Comparison of ENCODE assay signal across 8 cellular contexts in the genomic region with DNA sequence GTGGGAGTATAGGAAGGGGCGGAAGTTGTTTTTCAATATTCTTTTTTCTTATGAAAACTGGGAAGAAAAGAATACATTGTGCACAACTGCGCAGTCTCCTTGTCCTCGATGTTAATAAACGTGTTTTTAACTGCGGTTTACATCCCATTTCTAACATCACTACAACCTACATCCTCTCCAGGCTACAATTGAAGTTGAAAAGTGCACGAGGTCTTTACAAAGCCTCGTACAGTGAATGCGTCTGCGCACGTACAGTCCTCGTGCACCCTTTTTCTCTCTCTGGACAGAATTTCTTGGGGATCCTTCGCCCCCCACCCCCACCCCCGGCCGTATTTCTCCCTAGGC.
A peak's percentile ranks its signal among the peaks of the same experiment; 100 is the strongest.
DNase-seq lines count a peak whose midpoint lies in the region; ATAC-seq and TF ChIP-seq lines count a peak whose summit lies in the region.

No MANE protein-coding gene starts in this region.

- peaks cover 44 to 63% (median 58%) of the 10 kb centered on the region in 5 donors for H3K27me3 Mint-ChIP-seq in naive thymus-derived CD4-positive, alpha-beta T cell

- H3K36me3 ChIP-seq in naive thymus-derived CD4-positive, alpha-beta T cell (ENCODE audit: control insufficient read depth in 2 of 3, insufficient read depth in 3 of 3, low read length in 3 of 3): no peaks in the 10 kb centered on the region
- no peaks in the 10 kb centered on the region for H3K36me3 ChIP-seq in vagina

- H3K4me3 Mint-ChIP-seq in naive thymus-derived CD4-positive, alpha-beta T cell: peak overlapping the region; percentile 61 to 88 (median 82)

- TF ChIP-seq POLR2A in vagina (IDR thresholded peaks at IDR 0.05): no peak

- POLR2A ChIA-PET in naive thymus-derived CD4-positive, alpha-beta T cell (lab: Charles Lee): no interaction called here

- no peak overlapping the region for H3K27ac ChIP-seq in right cardiac atrium (ENCODE audit: low read length)
- H3K27ac ChIP-seq in dorsolateral prefrontal cortex: no peak overlapping the region
- H3K27ac ChIP-seq in naive thymus-derived CD4-positive, alpha-beta T cell (ENCODE audit: low read depth, low read length): no peak overlapping the region
- peak overlapping the region; percentile 63 for H3K27ac ChIP-seq in vagina

- H3K9me3 ChIP-seq in right cardiac atrium (ENCODE audit: control insufficient read depth, low read length): no peaks in the 10 kb centered on the region
- H3K9me3 ChIP-seq in naive thymus-derived CD4-positive, alpha-beta T cell (ENCODE audit: control insufficient read depth in 2 of 3, low read length in 3 of 3): no peaks in the 10 kb centered on the region
- no peaks in the 10 kb centered on the region for H3K9me3 ChIP-seq in vagina

- no peaks in the 10 kb centered on the region for H3K4me1 ChIP-seq in right cardiac atrium (ENCODE audit: control insufficient read depth, insufficient read depth, low read length)
- peaks cover 4 to 6% of the 10 kb centered on the region in 2 donors for H3K4me1 ChIP-seq in naive thymus-derived CD4-positive, alpha-beta T cell (ENCODE audit: control insufficient read depth in 2 of 2, insufficient read depth in 2 of 2, low read length in 2 of 2)
- H3K4me1 ChIP-seq in vagina: peaks cover 12% of the 10 kb centered on the region

- peaks cover 0 to 3% (median 0%) of the 10 kb centered on the region in 11 donors for H3K9me3 Mint-ChIP-seq in naive thymus-derived CD4-positive, alpha-beta T cell

- DNase-seq in right cardiac atrium (no peak), Right ventricle myocardium inferior (ENCODE audit: missing footprints) (no peak), dorsolateral prefrontal cortex (no peak), vagina (ENCODE audit: extremely low spot score in 2 of 2) (no peak), GM03348 (ENCODE audit: low spot score) (no peak)
- DNase-seq in naive thymus-derived CD4-positive, alpha-beta T cell: no peak

- peaks cover 7 to 21% (median 11%) of the 10 kb centered on the region in 7 donors for H3K4me1 Mint-ChIP-seq in naive thymus-derived CD4-positive, alpha-beta T cell

- CTCF ChIA-PET in naive thymus-derived CD4-positive, alpha-beta T cell (lab: Charles Lee): interaction anchor here (0.6 to 1.0 kb wide), 3 partner anchors 10 to 1311 kb away, joined by 3 to 4 read pairs (median 3); no protein-coding TSS in a partner anchor

- peaks cover 0 to 5% (median 0%) of the 10 kb centered on the region in 5 donors for H3K36me3 Mint-ChIP-seq in naive thymus-derived CD4-positive, alpha-beta T cell

- H3K27me3 ChIP-seq in right cardiac atrium (ENCODE audit: control insufficient read depth, insufficient read depth) (no peaks in the 10 kb centered on the region), dorsolateral prefrontal cortex (peaks cover 0 to 28% (median 2%) of the 10 kb centered on the region in 45 donors), vagina (no peaks in the 10 kb centered on the region)
- H3K27me3 ChIP-seq in naive thymus-derived CD4-positive, alpha-beta T cell (ENCODE audit: control insufficient read depth in 2 of 2, insufficient read depth in 2 of 2, low read length in 2 of 2): peaks cover 2 to 3% of the 10 kb centered on the region in 2 donors

- H3K27ac Mint-ChIP-seq in naive thymus-derived CD4-positive, alpha-beta T cell: no peak overlapping the region

- 35% methylated on average over 14 of the region's 14 CpGs for WGBS in right cardiac atrium

- peak overlapping the region; percentile 44 for H3K4me3 ChIP-seq in right cardiac atrium (ENCODE audit: low read length)
- peak overlapping the region in 57 of 59 donors; percentile 22 to 72 (median 52) for H3K4me3 ChIP-seq in dorsolateral prefrontal cortex
- peak overlapping the region; percentile 44 for H3K4me3 ChIP-seq in naive thymus-derived CD4-positive, alpha-beta T cell (ENCODE audit: low read length)
- H3K4me3 ChIP-seq in vagina: peak overlapping the region; percentile 37 to 38

- TF ChIP-seq CTCF in dorsolateral prefrontal cortex (IDR thresholded peaks at IDR 0.05 in 54 of 56, conservative IDR thresholded peaks at IDR 0.05 in 2 of 56; ENCODE audit: low read depth in 1 of 56, partially characterized antibody in 56 of 56): no peak
- no peak for TF ChIP-seq CTCF in vagina (IDR thresholded peaks at IDR 0.05)

- ATAC-seq in right cardiac atrium: peak in 1 of 2 donors; percentile 27
- no peak for ATAC-seq in Right ventricle myocardium inferior
- ATAC-seq in naive thymus-derived CD4-positive, alpha-beta T cell: peak; percentile 10
- no peak for ATAC-seq in HG03565 (IDR thresholded peaks at IDR 0.05; ENCODE audit: unreplicated experiment)
- no peak for ATAC-seq in GM21526 (IDR thresholded peaks at IDR 0.05; ENCODE audit: low FRiP score, unreplicated experiment)

- intact Hi-C loops in right cardiac atrium (cut with DNase I): no loop called here
- intact Hi-C loops in Right ventricle myocardium inferior (cut with DNase I): no loop called here
- intact Hi-C loops in dorsolateral prefrontal cortex (cut with DNase I): no loop called here
- intact Hi-C loops in naive thymus-derived CD4-positive, alpha-beta T cell (cut with micrococcal nuclease): no loop called here
- intact Hi-C loops in vagina (cut with DNase I): no loop called here
